Comparison of ENCODE assay signal across 12 cellular contexts in genomic region chr15:100170280-100170654, GRCh38.
A peak's percentile ranks its signal among the peaks of the same experiment; 100 is the strongest.
DNase-seq lines count a peak whose midpoint lies in the region; ATAC-seq, FAIRE-seq and TF ChIP-seq lines count a peak whose summit lies in the region.
"Had no signal": no experiment of that assay in that cellular context is flagged by ENCODE, and none has a peak within 500 bp of the region (broad histone marks: within the 10 kb centered on the region; RNA-seq: fewer than 3 reads in every experiment).

No MANE protein-coding gene starts in this region.

- H3K27ac Mint-ChIP-seq in naive thymus-derived CD8-positive, alpha-beta T cell, result no peak overlapping the region

- H3K4me3 Mint-ChIP-seq in naive thymus-derived CD8-positive, alpha-beta T cell, result no peak overlapping the region

- POLR2A ChIA-PET in naive thymus-derived CD8-positive, alpha-beta T cell (lab: Charles Lee), result no interaction called here
- POLR2A ChIA-PET in HEK293T (lab: Yijun Ruan, JAX), result no interaction called here

- peaks cover 0 to 8% (median 0%) of the 10 kb centered on the region in 3 donors for H3K36me3 Mint-ChIP-seq in naive thymus-derived CD8-positive, alpha-beta T cell

- ATAC-seq in GM21367 (IDR thresholded peaks at IDR 0.05; ENCODE audit: unreplicated experiment) (peak; percentile 58), HG03135 (IDR thresholded peaks at IDR 0.05; ENCODE audit: unreplicated experiment) (peak; percentile 81)
- ATAC-seq in naive thymus-derived CD8-positive, alpha-beta T cell, result no peak

- peak; percentile 87 for FAIRE-seq in GM18507 (lab: Jason Lieb, UNC)
- FAIRE-seq: colon, D721Med had no signal

- DNase-seq in GM18507 (ENCODE audit: extremely low spot score, insufficient read length, low read depth) (no peak), coronary artery (ENCODE audit: low spot score) (peak; percentile 22), HEK293T (ENCODE audit: extremely low spot score) (no peak), hippocampal formation (lab: John Stamatoyannopoulos, UW) (no peak), DMS153 (lab: John Stamatoyannopoulos, UW) (no peak)
- DNase-seq in naive thymus-derived CD8-positive, alpha-beta T cell, result no peak
- DNase-seq: NK-92 treated with Interleukin-12 subunit alpha and Interleukin-12 subunit beta, amount 100 ng/mL, for 24 hours had no signal

- H3K27ac ChIP-seq in coronary artery, result no peak overlapping the region
- H3K27ac ChIP-seq: ovary had no signal

- no peak for TF ChIP-seq CTCF in coronary artery (IDR thresholded peaks at IDR 0.05)

- peaks cover 0 to 5% (median 2%) of the 10 kb centered on the region in 4 donors for H3K4me1 Mint-ChIP-seq in naive thymus-derived CD8-positive, alpha-beta T cell

- peaks cover 0 to 10% (median 3%) of the 10 kb centered on the region in 9 donors for H3K9me3 Mint-ChIP-seq in naive thymus-derived CD8-positive, alpha-beta T cell

- no peak overlapping the region for H3K4me3 ChIP-seq in coronary artery
- H3K4me3 ChIP-seq: ovary had no signal

- H3K27me3 Mint-ChIP-seq in naive thymus-derived CD8-positive, alpha-beta T cell, result no peaks in the 10 kb centered on the region

- CTCF ChIA-PET in HEK293T (lab: Yijun Ruan, JAX), result no interaction called here

TF ChIP-seq in HEK293T, 16 proteins besides CTCF, POLR2A, EP300 and RAD21:
- TF ChIP-seq BHLHE40 (IDR thresholded peaks at IDR 0.05; ENCODE audit: borderline replicate concordance) (no peak), CTBP1 (IDR thresholded peaks at IDR 0.05; ENCODE audit: borderline replicate concordance) (no peak), FOXK2 (IDR thresholded peaks at IDR 0.05) (no peak), TARDBP (IDR thresholded peaks at IDR 0.05) (no peak), HDGF (IDR thresholded peaks at IDR 0.05; ENCODE audit: borderline replicate concordance) (no peak), ARNT (IDR thresholded peaks at IDR 0.05) (no peak), ZNF384 (IDR thresholded peaks at IDR 0.05) (no peak), LEF1 (IDR thresholded peaks at IDR 0.05; ENCODE audit: borderline replicate concordance) (no peak), FOXA1 (IDR thresholded peaks at IDR 0.05) (no peak), L3MBTL2 (conservative IDR thresholded peaks at IDR 0.05) (no peak), FOXM1 (IDR thresholded peaks at IDR 0.05; ENCODE audit: borderline replicate concordance) (no peak), PKNOX1 (IDR thresholded peaks at IDR 0.05) (no peak), SP1 (IDR thresholded peaks at IDR 0.05) (no peak)
TF ChIP-seq in HEK293T: peak in this region for 0.

Comparison
In these comparisons a context has a peak if more than half of its experiments do, and no peak if none do; other contexts are left out.
1. ATAC-seq: peak in GM21367 (single experiment) and HG03135 (single experiment); none in naive thymus-derived CD8-positive, alpha-beta T cell (0 of 2).